In the genomic region with DNA sequence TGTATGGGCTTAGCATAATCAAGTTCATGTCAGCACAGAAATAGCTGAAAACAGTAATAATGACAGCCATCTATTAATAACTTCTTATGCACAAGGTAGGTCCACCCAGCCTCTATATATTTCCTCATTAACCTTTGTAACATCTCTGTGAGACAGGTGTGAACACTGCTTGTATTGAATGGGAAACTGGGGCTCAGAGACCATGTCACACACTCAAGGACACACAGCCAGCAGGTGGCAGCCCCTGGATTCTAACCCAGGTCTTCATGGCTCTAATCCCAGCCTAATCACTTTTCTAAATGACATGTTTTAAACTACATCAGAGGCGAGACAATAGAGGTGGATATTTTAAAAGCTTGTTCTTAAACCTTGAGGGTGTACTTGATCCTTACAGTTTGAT, we compare ENCODE assay signal across 23 cellular contexts.
DNase-seq lines count a peak whose midpoint lies in the region; ATAC-seq, FAIRE-seq and TF ChIP-seq lines count a peak whose summit lies in the region.
"Had no signal": no experiment of that assay in that cellular context is flagged by ENCODE, and none has a peak within 500 bp of the region (broad histone marks: within the 10 kb centered on the region; RNA-seq: fewer than 3 reads in every experiment).

No MANE protein-coding gene starts in this region.

- peaks cover 6% of the 10 kb centered on the region for H3K4me1 Mint-ChIP-seq in MCF 10A (ENCODE audit: insufficient read depth, unreplicated experiment)

- no peak overlapping the region for H3K9ac ChIP-seq in mammary epithelial cell (ENCODE audit: insufficient read depth, low read length)

- H3K27ac Mint-ChIP-seq in MCF 10A (ENCODE audit: low read depth, unreplicated experiment): no peak overlapping the region
- H3K27ac Mint-ChIP-seq: activated T-cell treated with anti-CD3 and anti-CD28 coated beads, Interleukin-2, amount 50 U/mL, for 72 hours had no signal

- dilution Hi-C loops in mammary epithelial cell (cut with HindIII; ENCODE audit: low sequenced_read_pairs): no loop called here

- H3K4me3 ChIP-seq in mammary epithelial cell (replicated peaks in 1 of 3; ENCODE audit: insufficient read depth in 1 of 3, low read depth in 2 of 3, low read length in 3 of 3): no peak overlapping the region
- H3K4me3 ChIP-seq in Panc1 (ENCODE audit: low read depth in 2 of 2, low read length in 2 of 2): no peak overlapping the region
- H3K4me3 ChIP-seq: prostate gland had no signal

- peaks cover 10% of the 10 kb centered on the region for H3K9me3 Mint-ChIP-seq in MCF 10A (ENCODE audit: unreplicated experiment)

- H3K27me3 Mint-ChIP-seq in MCF 10A (ENCODE audit: insufficient read depth, unreplicated experiment): no peaks in the 10 kb centered on the region

- H3K4me2 ChIP-seq in mammary epithelial cell (ENCODE audit: insufficient read depth, low read depth, low read length): no peak overlapping the region

- DNase-seq in MCF 10A (ENCODE audit: unreplicated experiment) (peak; percentile 5), mammary epithelial cell (no peak), Panc1 (ENCODE audit: low read depth, low spot score) (no peak), lung microvascular endothelial cell (ENCODE audit: low read depth in 2 of 2) (peak; percentile 4 to 10), amniotic stem cell (lab: John Stamatoyannopoulos, UW) (no peak), H54 (ENCODE audit: insufficient read length, low spot score) (no peak)
- DNase-seq: activated CD4-positive, alpha-beta T cell treated with anti-CD3 and anti-CD28 coated beads for 1 hour; activated naive CD4-positive, alpha-beta T cell treated with Interleukin-2 at 50 U/mL for 16 hours; activated T-cell treated with anti-CD3 and anti-CD28 coated beads, Interleukin-2, amount 50 U/mL, for 72 hours; head of caudate nucleus; mesenchymal stem cell; NCI-H1105; NCI-H2029; NCI-H446 treated with DMSO at 0.1 percent for 48 hours; stimulated activated CD8-positive, alpha-beta memory T cell treated with anti-CD3 and anti-CD28 coated beads, Interleukin-4, amount 100 ng/mL, for 48 hours; trophoblast cell had no signal

- no peak overlapping the region for H2AFZ ChIP-seq in mammary epithelial cell (ENCODE audit: low read depth, low read length)

- CTCF ChIA-PET in MCF 10A (lab: Yijun Ruan, JAX) (no interaction called here), mammary epithelial cell (lab: Charles Lee; ENCODE audit: low non-redundant PET) (no interaction called here), Panc1 (lab: Charles Lee) (no interaction called here)

- no peaks in the 10 kb centered on the region for H3K79me2 ChIP-seq in mammary epithelial cell (ENCODE audit: insufficient read depth, low read length)

- in situ Hi-C loops in mammary epithelial cell (cut with MboI; ENCODE audit: low sequenced_read_pairs in 2 of 2) (no loop called here), Panc1 (cut with HindIII; ENCODE audit: low pct_unique_long_range_greater_than_20kb, low sequenced_read_pairs) (no loop called here)

- no peak overlapping the region for H3K27ac ChIP-seq in mammary epithelial cell (ENCODE audit: insufficient read depth, low read depth, low read length)
- H3K27ac ChIP-seq in Panc1 (ENCODE audit: low read length): no peak overlapping the region
- H3K27ac ChIP-seq: neutrophil, prostate gland, RWPE1 had no signal

- TF ChIP-seq POLR2A in H54 (IDR thresholded peaks at IDR 0.05; ENCODE audit: low read depth, low read length): no peak

- BruUV-seq in MCF 10A (replicated peaks; lab: Mats Ljungman, UMichigan): no TSS peak
- BruUV-seq in mammary epithelial cell (replicated peaks; lab: Mats Ljungman, UMichigan): no TSS peak
- no TSS peak for BruUV-seq in Panc1 (replicated peaks; lab: Mats Ljungman, UMichigan)

- ATAC-seq in Panc1: no peak
- no peak for ATAC-seq in HG03457 (IDR thresholded peaks at IDR 0.05; ENCODE audit: unreplicated experiment)
- ATAC-seq: activated T-cell treated with anti-CD3 and anti-CD28 coated beads, Interleukin-2, amount 50 U/mL, for 72 hours had no signal

- POLR2A ChIA-PET in MCF 10A (lab: Yijun Ruan, JAX): no interaction called here
- POLR2A ChIA-PET in Panc1 (lab: Charles Lee): no interaction called here

- TF ChIP-seq CTCF in MCF 10A (IDR thresholded peaks at IDR 0.05; ENCODE audit: unreplicated experiment): no peak
- TF ChIP-seq CTCF in mammary epithelial cell (conservative IDR thresholded peaks at IDR 0.05 in 1 of 2, IDR thresholded peaks at IDR 0.05 in 1 of 2; ENCODE audit: extremely low read depth in 1 of 2, insufficient read depth in 1 of 2, low read depth in 1 of 2, low read length in 2 of 2): peak in 1 of 2 donors; percentile 12
- peak; percentile 21; the same call in 1 of the 2 replicates for TF ChIP-seq CTCF in GM12874 (IDR thresholded peaks at IDR 0.05; ENCODE audit: insufficient read depth, low read depth, low read length)
- peak; percentile 30 for TF ChIP-seq CTCF in Panc1 (IDR thresholded peaks at IDR 0.05)

- no peak overlapping the region for H3K4me3 Mint-ChIP-seq in MCF 10A (ENCODE audit: unreplicated experiment)
- H3K4me3 Mint-ChIP-seq: activated T-cell treated with anti-CD3 and anti-CD28 coated beads, Interleukin-2, amount 50 U/mL, for 72 hours had no signal

- no peaks in the 10 kb centered on the region for H3K27me3 ChIP-seq in mammary epithelial cell (ENCODE audit: insufficient read depth, low read length)
- H3K27me3 ChIP-seq in Panc1 (ENCODE audit: control insufficient read depth, insufficient read depth, low read length): no peaks in the 10 kb centered on the region
- H3K27me3 ChIP-seq: neutrophil had no signal

- intact Hi-C loops in MCF 10A (cut with micrococcal nuclease) (no loop called here), mammary epithelial cell (cut with micrococcal nuclease) (loop anchor here (5.0 kb wide), 1 partner anchor 891 kb away; the partner anchor contains the start of gene NRP1), Panc1 (cut with micrococcal nuclease; ENCODE audit: unreplicated experiment) (no loop called here)

- no peak for FAIRE-seq in H54 (lab: Jason Lieb, UNC)
- FAIRE-seq: endothelial cell of umbilical vein, H1 had no signal

- no peaks in the 10 kb centered on the region for H3K36me3 ChIP-seq in mammary epithelial cell (ENCODE audit: insufficient read depth, low read length)
- no peaks in the 10 kb centered on the region for H3K36me3 ChIP-seq in Panc1 (ENCODE audit: control insufficient read depth, insufficient read depth, low read length)
- H3K36me3 ChIP-seq: neutrophil, prostate gland had no signal

- H4K20me1 ChIP-seq in mammary epithelial cell (ENCODE audit: insufficient read depth, low read length): no peaks in the 10 kb centered on the region

- H3K4me1 ChIP-seq in mammary epithelial cell (ENCODE audit: insufficient read depth, low read length) (peaks cover 5% of the 10 kb centered on the region), Panc1 (ENCODE audit: control insufficient read depth, insufficient read depth, low read length) (no peaks in the 10 kb centered on the region)
- H3K4me1 ChIP-seq: prostate gland had no signal

- H3K9me3 ChIP-seq in mammary epithelial cell (replicated peaks; ENCODE audit: insufficient read depth, low read length) (no peaks in the 10 kb centered on the region), Panc1 (ENCODE audit: control insufficient read depth, insufficient read depth, low read depth, low read length) (no peaks in the 10 kb centered on the region)
- H3K9me3 ChIP-seq: neutrophil, prostate gland had no signal

- 78% methylated on average over 1 of the region's 1 CpG for WGBS in mammary epithelial cell (ENCODE audit: low coverage, missing lambda C conversion rate)

- H3K36me3 Mint-ChIP-seq in MCF 10A (ENCODE audit: insufficient read depth, unreplicated experiment): peaks cover 6% of the 10 kb centered on the region

Comparison
In these comparisons a context has a peak if more than half of its experiments do, and no peak if none do; other contexts are left out.
1. DNase-seq: peak in MCF 10A (single experiment) and lung microvascular endothelial cell (2 of 2); none in mammary epithelial cell (single experiment), Panc1 (single experiment), amniotic stem cell (single experiment) and H54 (single experiment).